ENCODE assay signal across 25 cellular contexts in genomic region chr11:16992846-16993245, GRCh38. TPM values are rescaled to one million over a fixed set of nuclear protein-coding genes. Genes with fewer than 3 reads are reported as not detected.
DNase-seq lines count a peak whose midpoint lies in the region; ATAC-seq, FAIRE-seq and TF ChIP-seq lines count a peak whose summit lies in the region.
"Had no signal": no experiment of that assay in that cellular context is flagged by ENCODE, and none has a peak within 500 bp of the region (broad histone marks: within the 10 kb centered on the region; RNA-seq: fewer than 3 reads in every experiment).

No MANE protein-coding gene starts in this region.

- peak overlapping the region in 2 of 3 experiments; percentile 19 to 39; a peak in 1 of 7 replicates for H3K27ac Mint-ChIP-seq in H9
- peak overlapping the region; percentile 69 for H3K27ac Mint-ChIP-seq in astrocyte (ENCODE audit: unreplicated experiment)

- no peaks in the 10 kb centered on the region for H3K9me3 Mint-ChIP-seq in H9
- H3K9me3 Mint-ChIP-seq in astrocyte (ENCODE audit: unreplicated experiment) = no peaks in the 10 kb centered on the region
- H3K9me3 Mint-ChIP-seq: CD4-positive, alpha-beta memory T cell had no signal

- ATAC-seq in HG02571 (IDR thresholded peaks at IDR 0.05; ENCODE audit: unreplicated experiment) = no peak

- H3K79me1 ChIP-seq in H9 (ENCODE audit: insufficient read depth, low read depth, low read length, poor library complexity, severe bottlenecking) = no peaks in the 10 kb centered on the region
- H3K79me1 ChIP-seq in mesenchymal stem cell (replicated peaks; ENCODE audit: low read length, poor library complexity, severe bottlenecking) = peaks cover 10% of the 10 kb centered on the region

- DNase-seq in H9 (no peak), astrocyte (ENCODE audit: low read depth) (no peak), mesenchymal stem cell (no peak), thyroid gland (no peak), HTR-8/SVneo (ENCODE audit: insufficient read length, low spot score) (no peak)
- DNase-seq in activated CD4-positive, alpha-beta T cell treated with anti-CD3 and anti-CD28 coated beads for 4 hours = no peak
- DNase-seq: C1 segment of cervical spinal cord; CD4-positive, alpha-beta memory T cell; COR-L47; GM23248; H7; IMR-90; KG1; MG63; NCI-H1105 treated with DMSO at 0.1 percent for 48 hours; NCI-H146; NCI-H1930; NCI-H2107; NCI-H446 treated with DMSO at 0.1 percent for 48 hours; NCI-H526 treated with DMSO at 0.1 percent for 48 hours; PC-9; SHP77 had no signal

- H3K18ac ChIP-seq in H9 (ENCODE audit: insufficient read length, low read depth, low read length) = no peak overlapping the region
- H3K18ac ChIP-seq in mesenchymal stem cell (ENCODE audit: low read depth in 1 of 2, low read length in 2 of 2) = no peak overlapping the region

- no peak overlapping the region for H3K4me3 ChIP-seq in astrocyte (ENCODE audit: insufficient read depth, low read depth, low read length)
- H3K4me3 ChIP-seq in mesenchymal stem cell (ENCODE audit: insufficient read depth in 1 of 2, low read depth in 1 of 2, low read length in 2 of 2) = no peak overlapping the region
- H3K4me3 ChIP-seq in thyroid gland (replicated peaks in 1 of 3) = no peak overlapping the region
- H3K4me3 ChIP-seq: GM23248, MG63, PC-9 had no signal

- intact Hi-C loops in thyroid gland (cut with DNase I) = no loop called here

- H4K8ac ChIP-seq in H9 (replicated peaks; ENCODE audit: insufficient read length, low read depth, low read length) (no peak overlapping the region), mesenchymal stem cell (ENCODE audit: low read length) (no peak overlapping the region)

- H2BK15ac ChIP-seq in H9 (ENCODE audit: low read depth, low read length) (no peak overlapping the region), mesenchymal stem cell (ENCODE audit: low read depth, poor library complexity, severe bottlenecking) (no peak overlapping the region)

- FAIRE-seq in astrocyte (lab: Jason Lieb, UNC) (no peak), HTR-8/SVneo (lab: Jason Lieb, UNC) (no peak)
- FAIRE-seq: G401.6 had no signal

- no peak overlapping the region for H3K4ac ChIP-seq in H9 (ENCODE audit: low read depth, low read length)
- no peak overlapping the region for H3K4ac ChIP-seq in mesenchymal stem cell (ENCODE audit: low read depth in 1 of 2, low read length in 2 of 2)

- H4K91ac ChIP-seq in H9 (ENCODE audit: insufficient read length, low read depth, low read length) (no peak overlapping the region), mesenchymal stem cell (ENCODE audit: low read length) (no peak overlapping the region)

- H3K4me3 Mint-ChIP-seq in H9 (no peak overlapping the region), astrocyte (ENCODE audit: unreplicated experiment) (no peak overlapping the region)
- H3K4me3 Mint-ChIP-seq: CD4-positive, alpha-beta memory T cell had no signal

- H2BK12ac ChIP-seq in H9 (ENCODE audit: insufficient read length, low read depth, low read length) (no peak overlapping the region), mesenchymal stem cell (ENCODE audit: low read length in 2 of 2) (no peak overlapping the region)

- no peak overlapping the region for H3K23ac ChIP-seq in H9 (ENCODE audit: insufficient read length, low read depth, low read length)
- no peak overlapping the region for H3K23ac ChIP-seq in mesenchymal stem cell (ENCODE audit: low read length in 2 of 2)

- H3K4me1 Mint-ChIP-seq in H9 (peaks cover 4 to 5% of the 10 kb centered on the region in 2 experiments), astrocyte (ENCODE audit: low read depth, unreplicated experiment) (peaks cover under 1% of the 10 kb centered on the region)

- TF ChIP-seq CTCF in H9 (conservative IDR thresholded peaks at IDR 0.05) (no peak), astrocyte (IDR thresholded peaks at IDR 0.05; ENCODE audit: insufficient read depth, low read depth, low read length) (no peak), thyroid gland (IDR thresholded peaks at IDR 0.05) (no peak)

- H3K9ac ChIP-seq in H9 (ENCODE audit: extremely low read depth, insufficient read length, low read length) (no peak overlapping the region), astrocyte (ENCODE audit: low read length) (no peak overlapping the region), mesenchymal stem cell (ENCODE audit: low read length) (no peak overlapping the region)
- H3K9ac ChIP-seq: GM23248 had no signal

- no peak for TF ChIP-seq POLR2A in thyroid gland (IDR thresholded peaks at IDR 0.05)

- H3K56ac ChIP-seq in H9 (ENCODE audit: insufficient read length, low read depth, low read length) = no peak overlapping the region

- H2BK120ac ChIP-seq in H9 (ENCODE audit: low read depth, low read length, poor library complexity, severe bottlenecking) (no peak overlapping the region), mesenchymal stem cell (ENCODE audit: low read depth, low read length) (no peak overlapping the region)

- no peak overlapping the region for H3T11ph ChIP-seq in H9 (ENCODE audit: low read length)

- H3K23me2 ChIP-seq in H9 (ENCODE audit: insufficient read length, low read depth, low read length, poor library complexity, severe bottlenecking) = no peaks in the 10 kb centered on the region

- H3K36me3 ChIP-seq in astrocyte (ENCODE audit: insufficient read depth, low read length) = no peaks in the 10 kb centered on the region
- H3K36me3 ChIP-seq in mesenchymal stem cell (ENCODE audit: control insufficient read depth in 1 of 2, insufficient read depth in 2 of 2, low read depth in 1 of 2, low read length in 2 of 2) = peaks cover 0 to 5% of the 10 kb centered on the region in 2 experiments
- no peaks in the 10 kb centered on the region for H3K36me3 ChIP-seq in thyroid gland
- H3K36me3 ChIP-seq: MG63 had no signal

- H3K14ac ChIP-seq in H9 (ENCODE audit: insufficient read depth, low read length) (no peak overlapping the region), mesenchymal stem cell (ENCODE audit: low read length in 2 of 2) (no peak overlapping the region)

- no peak overlapping the region for H3K27ac ChIP-seq in H9 (ENCODE audit: insufficient read length, low read depth, low read length)
- H3K27ac ChIP-seq in astrocyte (ENCODE audit: low read depth, low read length) = no peak overlapping the region
- no peak overlapping the region for H3K27ac ChIP-seq in mesenchymal stem cell (ENCODE audit: low read length, poor library complexity, severe bottlenecking)
- H3K27ac ChIP-seq in thyroid gland = peak overlapping the region; percentile 82 to 91 (median 90)
- H3K27ac ChIP-seq: GM23248, PC-9 had no signal

- no peaks in the 10 kb centered on the region for H3K9me3 ChIP-seq in H9 (ENCODE audit: control insufficient read depth, low read depth, low read length)
- H3K9me3 ChIP-seq in astrocyte (ENCODE audit: insufficient read depth, low read depth, low read length) = no peaks in the 10 kb centered on the region
- no peaks in the 10 kb centered on the region for H3K9me3 ChIP-seq in mesenchymal stem cell (ENCODE audit: control insufficient read depth, low read length)
- no peaks in the 10 kb centered on the region for H3K9me3 ChIP-seq in thyroid gland
- H3K9me3 ChIP-seq: MG63 had no signal

- no peak overlapping the region for H3K4me2 ChIP-seq in H9 (ENCODE audit: insufficient read depth, insufficient read length, low read length)
- H3K4me2 ChIP-seq in astrocyte (ENCODE audit: low read length) = no peak overlapping the region
- no peak overlapping the region for H3K4me2 ChIP-seq in mesenchymal stem cell (ENCODE audit: low read length, poor library complexity, severe bottlenecking)
- H3K4me2 ChIP-seq: PC-9 had no signal

- no peak overlapping the region for H2BK5ac ChIP-seq in H9 (ENCODE audit: insufficient read length, low read length)
- no peak overlapping the region for H2BK5ac ChIP-seq in mesenchymal stem cell (ENCODE audit: low read depth, low read length, poor library complexity, severe bottlenecking)

- no peak overlapping the region for H2BK20ac ChIP-seq in H9 (ENCODE audit: low read depth, low read length, poor library complexity, severe bottlenecking)

- H2AK5ac ChIP-seq in H9 (ENCODE audit: insufficient read length, low read length) = no peak overlapping the region
- H2AK5ac ChIP-seq in mesenchymal stem cell (ENCODE audit: low read length, severe bottlenecking) = peak overlapping the region; percentile 60

- no peak overlapping the region for H4K5ac ChIP-seq in H9 (ENCODE audit: insufficient read length, low read depth, low read length)

- WGBS in H9 (ENCODE audit: extremely low coverage, insufficient read length, low lambda C conversion rate) = no CpG with 5 or more reads among the region's 3 CpGs
- WGBS in mesenchymal stem cell = 64% methylated on average over 2 of the region's 3 CpGs
- 47 to 62% methylated on average over 3 of the region's 3 CpGs for WGBS in thyroid gland, 2 donors

- H4K20me1 ChIP-seq in H9 (ENCODE audit: control insufficient read depth, insufficient read depth, insufficient read length) = no peaks in the 10 kb centered on the region
- H4K20me1 ChIP-seq in astrocyte (ENCODE audit: insufficient read depth, low read length) = no peaks in the 10 kb centered on the region

- H3K27me3 Mint-ChIP-seq in H9 (ENCODE audit: low read depth) (no peaks in the 10 kb centered on the region), astrocyte (ENCODE audit: low read depth, unreplicated experiment) (peaks cover 7% of the 10 kb centered on the region)
- H3K27me3 Mint-ChIP-seq: CD4-positive, alpha-beta memory T cell had no signal

- H2AFZ ChIP-seq in H9 (ENCODE audit: low read length) (no peak overlapping the region), astrocyte (ENCODE audit: low read depth, low read length) (no peak overlapping the region), mesenchymal stem cell (ENCODE audit: low read depth, low read length) (no peak overlapping the region)
- H2AFZ ChIP-seq: GM23248, PC-9 had no signal

- H3K79me2 ChIP-seq in H9 (ENCODE audit: insufficient read depth, low read length) (no peaks in the 10 kb centered on the region; the same call in 1 of the 2 replicates), astrocyte (ENCODE audit: insufficient read depth, low read length) (no peaks in the 10 kb centered on the region)

- H3K27me3 ChIP-seq in H9 (ENCODE audit: insufficient read depth, low read length) = no peaks in the 10 kb centered on the region
- no peaks in the 10 kb centered on the region for H3K27me3 ChIP-seq in astrocyte (ENCODE audit: insufficient read depth, low read length)
- H3K27me3 ChIP-seq in mesenchymal stem cell (ENCODE audit: control insufficient read depth in 1 of 2, insufficient read depth in 1 of 2, low read length in 2 of 2) = peaks cover 0 to 11% of the 10 kb centered on the region in 2 experiments
- H3K27me3 ChIP-seq in thyroid gland = no peaks in the 10 kb centered on the region
- H3K27me3 ChIP-seq: MG63 had no signal

- H3K4me1 ChIP-seq in H9 (ENCODE audit: insufficient read depth, low read length) (peaks cover 1% of the 10 kb centered on the region; the same call in 1 of the 2 replicates), astrocyte (ENCODE audit: insufficient read depth, low read length) (no peaks in the 10 kb centered on the region), mesenchymal stem cell (ENCODE audit: control insufficient read depth, insufficient read depth, low read depth, low read length) (peaks cover 31% of the 10 kb centered on the region), thyroid gland (peaks cover 63 to 64% of the 10 kb centered on the region in 2 donors)

- peaks cover 0 to 1% (median 1%) of the 10 kb centered on the region in 3 experiments; a peak in 2 of 7 replicates for H3K36me3 Mint-ChIP-seq in H9 (ENCODE audit: insufficient read depth in 1 of 3, low read depth in 3 of 3)
- no peaks in the 10 kb centered on the region for H3K36me3 Mint-ChIP-seq in astrocyte (ENCODE audit: low read depth, unreplicated experiment)

RNA-seq across cellular contexts. Expression of gene PLEKHA7, which starts 21.4 kb away (rescaled TPM):
- total RNA-seq in H9 (2021) = 17.5 and 21.0 TPM in 2 replicates
- total RNA-seq in astrocyte = 3.2 and 5.7 TPM in 2 replicates
- 0.52 TPM for polyA plus RNA-seq in mesenchymal stem cell (2013, experiment 1 of 2)
- polyA plus RNA-seq in mesenchymal stem cell (2013, experiment 2 of 2) = 0.56 TPM
- 10 to 100 TPM; 22.5 to 29.0 (median 23.4) TPM for total RNA-seq in thyroid gland
- total RNA-seq: IMR-90, RPMI7951 had no signal
- polyA plus RNA-seq: GM23248 had no signal

Comparison
In these comparisons a context has a peak if more than half of its experiments do, and no peak if none do; other contexts are left out.
1. H3K27ac ChIP-seq: peak in thyroid gland (3 of 3); none in H9 (single experiment), astrocyte (single experiment) and mesenchymal stem cell (single experiment).